Comparison of ENCODE assay signal across 18 cellular contexts in the genomic region with DNA sequence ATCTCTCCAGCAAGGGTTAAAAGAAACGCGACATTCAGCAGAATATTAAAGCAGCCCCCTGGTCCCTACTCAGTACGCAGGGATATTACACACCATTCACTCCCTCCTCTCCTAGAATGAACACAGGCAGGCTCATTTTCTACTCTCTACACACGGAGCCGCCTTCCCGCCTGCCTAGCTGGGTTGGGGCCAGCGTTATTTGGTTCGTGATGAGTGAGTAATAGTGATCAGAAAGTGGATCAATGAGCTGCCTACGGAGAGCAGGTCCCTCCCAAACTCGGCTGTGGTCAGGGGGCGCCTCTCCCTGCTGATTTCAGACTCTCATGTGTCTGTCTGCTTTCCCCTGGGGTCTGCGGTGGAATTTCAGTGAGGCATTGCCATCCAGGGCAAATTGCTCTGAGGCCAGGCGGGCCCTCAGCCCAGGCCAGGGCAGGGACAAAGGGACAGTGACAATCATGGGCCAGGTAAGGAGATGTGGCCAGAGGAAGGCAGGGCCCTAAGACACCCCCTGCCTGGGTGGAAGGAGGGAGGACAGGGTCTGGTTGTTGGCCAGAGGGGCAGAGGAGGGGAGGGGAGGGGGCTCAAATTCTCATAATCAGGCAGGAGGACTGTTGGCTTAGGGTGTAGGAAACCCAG. TPM values are rescaled to one million over a fixed set of nuclear protein-coding genes. Genes with fewer than 3 reads are reported as not detected.
DNase-seq lines count a peak whose midpoint lies in the region; ATAC-seq and TF ChIP-seq lines count a peak whose summit lies in the region.
"Had no signal": no experiment of that assay in that cellular context is flagged by ENCODE, and none has a peak within 500 bp of the region (broad histone marks: within the 10 kb centered on the region; RNA-seq: fewer than 3 reads in every experiment).

No MANE protein-coding gene starts in this region.

- peak overlapping the region; percentile 11 to 70 (median 49) for H3K4me3 Mint-ChIP-seq in CD4-positive, CD25-positive, alpha-beta regulatory T cell

- ATAC-seq in CD4-positive, CD25-positive, alpha-beta regulatory T cell (ENCODE audit: low read depth in 2 of 2): no peak
- ATAC-seq in GM21381 (IDR thresholded peaks at IDR 0.05; ENCODE audit: unreplicated experiment) (no peak), HG03442 (IDR thresholded peaks at IDR 0.05; ENCODE audit: unreplicated experiment) (no peak)
- ATAC-seq: Right ventricle myocardium inferior had no signal

- peaks cover 0 to 32% (median 18%) of the 10 kb centered on the region in 4 donors for H3K4me1 Mint-ChIP-seq in CD4-positive, CD25-positive, alpha-beta regulatory T cell

- peaks cover 34% of the 10 kb centered on the region for H3K4me1 ChIP-seq in CD4-positive, CD25-positive, alpha-beta regulatory T cell (ENCODE audit: control insufficient read depth, insufficient read depth, low read length, poor library complexity, severe bottlenecking)
- H3K4me1 ChIP-seq in HUES6 (ENCODE audit: control insufficient read depth, insufficient read depth, low read length) (peaks cover 12% of the 10 kb centered on the region), ectodermal cell (ENCODE audit: control insufficient read depth, insufficient read depth, low read length) (peaks cover 11% of the 10 kb centered on the region), mesodermal cell (ENCODE audit: control insufficient read depth, insufficient read depth, low read length, poor library complexity, severe bottlenecking) (peaks cover 16% of the 10 kb centered on the region), ascending aorta (peaks cover 0 to 3% of the 10 kb centered on the region in 2 donors)

- H3K36me3 Mint-ChIP-seq in CD4-positive, CD25-positive, alpha-beta regulatory T cell: no peaks in the 10 kb centered on the region

- no peaks in the 10 kb centered on the region for H3K9me3 ChIP-seq in CD4-positive, CD25-positive, alpha-beta regulatory T cell (ENCODE audit: control insufficient read depth in 2 of 2, low read length in 2 of 2)
- H3K9me3 ChIP-seq in HUES6 (ENCODE audit: control insufficient read depth, insufficient read depth, low read depth, low read length) (no peaks in the 10 kb centered on the region), ectodermal cell (ENCODE audit: control insufficient read depth, low read length) (no peaks in the 10 kb centered on the region), mesodermal cell (ENCODE audit: control insufficient read depth, low read length) (no peaks in the 10 kb centered on the region), ascending aorta (no peaks in the 10 kb centered on the region)

- no peak overlapping the region for H3K27ac ChIP-seq in CD4-positive, CD25-positive, alpha-beta regulatory T cell (ENCODE audit: insufficient read depth, low read length, poor library complexity, severe bottlenecking)
- H3K27ac ChIP-seq in HUES6 (ENCODE audit: low read depth, low read length) (no peak overlapping the region), ectodermal cell (ENCODE audit: insufficient read depth, low read depth, low read length, poor library complexity, severe bottlenecking) (no peak overlapping the region), mesodermal cell (ENCODE audit: low read depth, low read length, severe bottlenecking) (no peak overlapping the region), ascending aorta (no peak overlapping the region)
- H3K27ac ChIP-seq: parathyroid adenoma, skin epidermis had no signal

- peaks cover 44% of the 10 kb centered on the region for H3K27me3 Mint-ChIP-seq in CD4-positive, CD25-positive, alpha-beta regulatory T cell

- H3K4me3 ChIP-seq in CD4-positive, CD25-positive, alpha-beta regulatory T cell (ENCODE audit: low read depth, low read length): no peak overlapping the region
- H3K4me3 ChIP-seq in HUES6 (ENCODE audit: low read depth, low read length): peak overlapping the region; percentile 84; the same call in 1 of the 2 replicates
- peak overlapping the region; percentile 45 for H3K4me3 ChIP-seq in ectodermal cell (ENCODE audit: insufficient read depth, low read depth, low read length)
- peak overlapping the region; percentile 56 for H3K4me3 ChIP-seq in mesodermal cell (ENCODE audit: extremely low read depth, insufficient read depth, low read length, poor library complexity, severe bottlenecking)
- no peak overlapping the region for H3K4me3 ChIP-seq in ascending aorta

- H3K36me3 ChIP-seq in CD4-positive, CD25-positive, alpha-beta regulatory T cell (ENCODE audit: control insufficient read depth, insufficient read depth, low read length): no peaks in the 10 kb centered on the region
- H3K36me3 ChIP-seq in HUES6 (ENCODE audit: control insufficient read depth, insufficient read depth, low read length) (no peaks in the 10 kb centered on the region), ectodermal cell (ENCODE audit: control insufficient read depth, insufficient read depth, low read length) (no peaks in the 10 kb centered on the region), mesodermal cell (ENCODE audit: control insufficient read depth, insufficient read depth, low read length) (no peaks in the 10 kb centered on the region), ascending aorta (no peaks in the 10 kb centered on the region)

- 45 to 49% methylated on average over 12 to 13 of the region's 13 CpGs for WGBS in ectodermal cell, 2 experiments
- 48 to 51% methylated on average over 7 to 9 of the region's 13 CpGs for WGBS in mesodermal cell (ENCODE audit: insufficient coverage in 2 of 2), 2 experiments

- H3K9ac ChIP-seq in HUES6 (ENCODE audit: low read length): no peak overlapping the region
- H3K9ac ChIP-seq: parathyroid adenoma had no signal

- intact Hi-C loops in ascending aorta (cut with DNase I): loop anchor here (5.0 kb wide), 1 partner anchor 1099 kb away; no protein-coding TSS in a partner anchor

- DNase-seq in CD4-positive, CD25-positive, alpha-beta regulatory T cell: no peak
- DNase-seq in ascending aorta (ENCODE audit: low spot score in 2 of 2) (no peak), SK-N-DZ (ENCODE audit: low spot score) (no peak)
- DNase-seq: activated CD8-positive, alpha-beta memory T cell treated with anti-CD3 and anti-CD28 coated beads for 24 hours; foreskin fibroblast; GOT3; KG1; NCI-H1930; NCI-H524; stimulated activated CD4-positive, alpha-beta T cell treated with anti-CD3 and anti-CD28 coated beads, Interleukin-4, amount 100 ng/mL, for 24 hours had no signal

- H3K9me3 Mint-ChIP-seq in CD4-positive, CD25-positive, alpha-beta regulatory T cell: peaks cover 0 to 4% (median 0%) of the 10 kb centered on the region in 7 donors

- peaks cover 2% of the 10 kb centered on the region for H3K27me3 ChIP-seq in CD4-positive, CD25-positive, alpha-beta regulatory T cell (ENCODE audit: control insufficient read depth, insufficient read depth, low read length)
- H3K27me3 ChIP-seq in HUES6 (ENCODE audit: control insufficient read depth, insufficient read depth, low read length): peaks cover 66% of the 10 kb centered on the region
- H3K27me3 ChIP-seq in ectodermal cell (ENCODE audit: control insufficient read depth, insufficient read depth, low read length, poor library complexity, severe bottlenecking): peaks cover 34% of the 10 kb centered on the region
- no peaks in the 10 kb centered on the region for H3K27me3 ChIP-seq in ascending aorta

- no peak overlapping the region for H3K27ac Mint-ChIP-seq in CD4-positive, CD25-positive, alpha-beta regulatory T cell

- TF ChIP-seq CTCF in ascending aorta (IDR thresholded peaks at IDR 0.05): no peak

RNA-seq across cellular contexts. Expression of a gene that starts 2.9 kb away (rescaled TPM):
- 2.1 TPM for total RNA-seq in CD4-positive, CD25-positive, alpha-beta regulatory T cell
- polyA plus RNA-seq in CD4-positive, CD25-positive, alpha-beta regulatory T cell: under 1 TPM; 0.32 to 1.00 (median 0.84) TPM
- 40.4 TPM for polyA plus RNA-seq in ectodermal cell (2013, experiment 1 of 4)
- polyA plus RNA-seq in ectodermal cell (2013, experiment 2 of 4): 41.0 TPM
- 23.4 TPM for polyA plus RNA-seq in ectodermal cell (2013, experiment 3 of 4)
- 27.6 TPM for polyA plus RNA-seq in ectodermal cell (2013, experiment 4 of 4)
- 7.2 TPM for polyA plus RNA-seq in mesodermal cell (2013, experiment 1 of 2)
- 5.7 TPM for polyA plus RNA-seq in mesodermal cell (2013, experiment 2 of 2)
- total RNA-seq in ascending aorta: 0.53 TPM
- polyA plus RNA-seq in SK-N-DZ (2014; cell fraction: cytosol; rRNA removed): not detected in 2 replicates
- 0.73 TPM in 1 of 2 replicates, not detected in the other for polyA plus RNA-seq in SK-N-DZ (2014; cell fraction: nucleus; rRNA removed)

Comparison
In these comparisons a context has a peak if more than half of its experiments do, and no peak if none do; other contexts are left out.
1. H3K4me3 ChIP-seq: peak in HUES6 (single experiment), ectodermal cell (single experiment) and mesodermal cell (single experiment); none in CD4-positive, CD25-positive, alpha-beta regulatory T cell (single experiment) and ascending aorta (0 of 2).